In the genomic region with DNA sequence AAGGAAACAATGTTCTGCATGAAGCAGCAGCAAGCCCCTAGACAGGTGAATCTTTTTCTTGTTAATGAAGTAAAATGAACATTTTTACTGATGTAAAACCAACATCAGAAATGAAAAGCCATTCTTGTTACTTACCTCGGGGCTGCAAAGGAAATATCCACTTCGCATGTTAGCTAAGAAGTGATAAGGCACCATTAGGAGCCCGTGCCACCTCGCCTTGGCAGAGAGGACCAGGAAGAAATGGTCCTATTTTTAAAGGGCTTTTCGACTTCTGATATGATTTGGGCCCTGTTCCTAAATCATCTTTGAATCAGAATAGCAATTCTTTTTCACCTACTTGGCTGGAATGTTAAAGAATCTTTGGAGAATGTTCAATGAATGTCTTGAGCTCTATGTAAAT, we compare ENCODE assay signal across 25 cellular contexts.
DNase-seq lines count a peak whose midpoint lies in the region; ATAC-seq and TF ChIP-seq lines count a peak whose summit lies in the region.
"Had no signal": no experiment of that assay in that cellular context is flagged by ENCODE, and none has a peak within 500 bp of the region (broad histone marks: within the 10 kb centered on the region; RNA-seq: fewer than 3 reads in every experiment).

No MANE protein-coding gene starts in this region.

- no peak for DNase-seq in ascending aorta (ENCODE audit: low spot score in 2 of 2)
- no peak for DNase-seq in hepatocyte (ENCODE audit: low spot score)
- no peak for DNase-seq in thoracic aorta (ENCODE audit: low spot score)
- no peak for DNase-seq in BE2C
- DNase-seq in activated CD8-positive, alpha-beta T cell treated with anti-CD3 and anti-CD28 coated beads, Interleukin-2, amount 10 ng/mL, durations not matched to agents 7 days and 5 days = no peak
- DNase-seq in NCI-H146 (lab: John Stamatoyannopoulos, UW) = no peak
- DNase-seq: AML-193; C1 segment of cervical spinal cord; CD4-positive, alpha-beta memory T cell; CD4-positive, CD25-positive, alpha-beta regulatory T cell; CD8-positive, alpha-beta memory T cell; COR-L47; DMS 273 treated with DMSO at 0.1 percent for 48 hours; DMS153; DMS53; DMS79; DND-41; EL; GDM1 had no signal

- intact Hi-C loops in ascending aorta (cut with DNase I) = no loop called here

- H3K36me3 Mint-ChIP-seq in activated CD8-positive, alpha-beta T cell treated with anti-CD3 and anti-CD28 coated beads, Interleukin-2, amount 10 ng/mL, durations not matched to agents 7 days and 5 days (ENCODE audit: low read depth) = no peaks in the 10 kb centered on the region
- H3K36me3 Mint-ChIP-seq: CD14-positive monocyte; CD4-positive, alpha-beta memory T cell; CD4-positive, CD25-positive, alpha-beta regulatory T cell; CD8-positive, alpha-beta memory T cell had no signal

- H3K4me1 Mint-ChIP-seq in activated CD8-positive, alpha-beta T cell treated with anti-CD3 and anti-CD28 coated beads, Interleukin-2, amount 10 ng/mL, durations not matched to agents 7 days and 5 days (ENCODE audit: low read depth) = no peaks in the 10 kb centered on the region
- H3K4me1 Mint-ChIP-seq: B cell; CD14-positive monocyte; CD4-positive, alpha-beta memory T cell; CD4-positive, CD25-positive, alpha-beta regulatory T cell; CD8-positive, alpha-beta memory T cell had no signal

- H3K4me3 ChIP-seq in ascending aorta = no peak overlapping the region
- H3K4me3 ChIP-seq in hepatocyte = no peak overlapping the region
- H3K4me3 ChIP-seq in thoracic aorta = no peak overlapping the region
- no peak overlapping the region for H3K4me3 ChIP-seq in BE2C (ENCODE audit: low read depth, low read length)
- H3K4me3 ChIP-seq: A549, BLaER1, GM12878 had no signal

- no peaks in the 10 kb centered on the region for H3K9me2 ChIP-seq in hepatocyte (replicated peaks; ENCODE audit: insufficient read depth)

- no peak overlapping the region for H2AFZ ChIP-seq in hepatocyte

- H3K27ac ChIP-seq in ascending aorta (peak overlapping the region; percentile 75 to 76), hepatocyte (peak overlapping the region; percentile 48), thoracic aorta (peak overlapping the region; percentile 14 to 63)
- H3K27ac ChIP-seq: 22Rv1, A549, BLaER1 had no signal

- H3K27me3 ChIP-seq in ascending aorta = no peaks in the 10 kb centered on the region
- no peaks in the 10 kb centered on the region for H3K27me3 ChIP-seq in hepatocyte
- H3K27me3 ChIP-seq in thoracic aorta (replicated peaks; ENCODE audit: insufficient read depth) = no peaks in the 10 kb centered on the region
- H3K27me3 ChIP-seq in BE2C = no peaks in the 10 kb centered on the region
- H3K27me3 ChIP-seq: BLaER1 had no signal

- H3K27me3 Mint-ChIP-seq in activated CD8-positive, alpha-beta T cell treated with anti-CD3 and anti-CD28 coated beads, Interleukin-2, amount 10 ng/mL, durations not matched to agents 7 days and 5 days (ENCODE audit: low read depth) = no peaks in the 10 kb centered on the region
- H3K27me3 Mint-ChIP-seq: B cell; CD4-positive, alpha-beta memory T cell; CD4-positive, CD25-positive, alpha-beta regulatory T cell; CD8-positive, alpha-beta memory T cell had no signal

- TF ChIP-seq CTCF in ascending aorta (IDR thresholded peaks at IDR 0.05) (no peak), hepatocyte (IDR thresholded peaks at IDR 0.05; ENCODE audit: poor library complexity) (no peak), thoracic aorta (IDR thresholded peaks at IDR 0.05) (no peak), BE2C (IDR thresholded peaks at IDR 0.05; ENCODE audit: low read depth, low read length) (no peak)

- POLR2A ChIA-PET in activated CD8-positive, alpha-beta T cell treated with anti-CD3 and anti-CD28 coated beads, Interleukin-2, amount 10 ng/mL, durations not matched to agents 7 days and 5 days (lab: Charles Lee) = no interaction called here

- H3K9me3 Mint-ChIP-seq in activated CD8-positive, alpha-beta T cell treated with anti-CD3 and anti-CD28 coated beads, Interleukin-2, amount 10 ng/mL, durations not matched to agents 7 days and 5 days (ENCODE audit: insufficient read depth) = peaks cover 11% of the 10 kb centered on the region

- WGBS in hepatocyte (ENCODE audit: low lambda C conversion rate, missing lambda C conversion rate) = 90% methylated on average over 5 of the region's 5 CpGs

- H3K4me2 ChIP-seq in hepatocyte = no peak overlapping the region
- H3K4me2 ChIP-seq: A549, BLaER1 had no signal

- H3K4me1 ChIP-seq in ascending aorta (peaks cover 9 to 57% of the 10 kb centered on the region in 2 donors), hepatocyte (ENCODE audit: insufficient read depth) (peaks cover 14% of the 10 kb centered on the region), thoracic aorta (ENCODE audit: control insufficient read depth in 1 of 2, low read depth in 2 of 2) (peaks cover 48 to 75% of the 10 kb centered on the region in 2 donors), BE2C (peaks cover 6% of the 10 kb centered on the region)
- H3K4me1 ChIP-seq: A549, BLaER1 had no signal

- CTCF ChIA-PET in activated CD8-positive, alpha-beta T cell treated with anti-CD3 and anti-CD28 coated beads, Interleukin-2, amount 10 ng/mL, durations not matched to agents 7 days and 5 days (lab: Charles Lee) = no interaction called here

- H3K9me3 ChIP-seq in ascending aorta = peaks cover 0 to 5% of the 10 kb centered on the region in 2 donors
- no peaks in the 10 kb centered on the region for H3K9me3 ChIP-seq in hepatocyte (ENCODE audit: low read depth)
- H3K9me3 ChIP-seq in thoracic aorta = no peaks in the 10 kb centered on the region
- no peaks in the 10 kb centered on the region for H3K9me3 ChIP-seq in BE2C
- H3K9me3 ChIP-seq: A549 had no signal

- no peak for ATAC-seq in thoracic aorta (ENCODE audit: insufficient number of reproducible peaks, low FRiP score, low read depth)
- ATAC-seq in activated CD8-positive, alpha-beta T cell treated with anti-CD3 and anti-CD28 coated beads, Interleukin-2, amount 10 ng/mL, durations not matched to agents 7 days and 5 days = no peak
- ATAC-seq: A549, GM12878 had no signal

- H3K27ac Mint-ChIP-seq in activated CD8-positive, alpha-beta T cell treated with anti-CD3 and anti-CD28 coated beads, Interleukin-2, amount 10 ng/mL, durations not matched to agents 7 days and 5 days = no peak overlapping the region
- H3K27ac Mint-ChIP-seq: B cell; CD14-positive monocyte; CD4-positive, alpha-beta memory T cell; CD4-positive, CD25-positive, alpha-beta regulatory T cell; CD8-positive, alpha-beta memory T cell had no signal

- no peak overlapping the region for H3K4me3 Mint-ChIP-seq in activated CD8-positive, alpha-beta T cell treated with anti-CD3 and anti-CD28 coated beads, Interleukin-2, amount 10 ng/mL, durations not matched to agents 7 days and 5 days
- H3K4me3 Mint-ChIP-seq: B cell; CD14-positive monocyte; CD4-positive, alpha-beta memory T cell; CD4-positive, CD25-positive, alpha-beta regulatory T cell; CD8-positive, alpha-beta memory T cell had no signal

- H4K20me1 ChIP-seq in hepatocyte (ENCODE audit: insufficient read depth, poor library complexity, severe bottlenecking) = no peaks in the 10 kb centered on the region
- H4K20me1 ChIP-seq: BLaER1 had no signal

- H3K79me2 ChIP-seq in hepatocyte = no peaks in the 10 kb centered on the region

- H3K36me3 ChIP-seq in ascending aorta = no peaks in the 10 kb centered on the region
- H3K36me3 ChIP-seq in hepatocyte (replicated peaks; ENCODE audit: insufficient read depth, low read depth) = no peaks in the 10 kb centered on the region
- no peaks in the 10 kb centered on the region for H3K36me3 ChIP-seq in thoracic aorta
- no peaks in the 10 kb centered on the region for H3K36me3 ChIP-seq in BE2C
- H3K36me3 ChIP-seq: BLaER1 had no signal
